Comparison of ENCODE assay signal across 19 cellular contexts in genomic region chr10:121544301-121544869, GRCh38. TPM values are rescaled to one million over a fixed set of nuclear protein-coding genes. Genes with fewer than 3 reads are reported as not detected.
DNase-seq lines count a peak whose midpoint lies in the region; ATAC-seq and TF ChIP-seq lines count a peak whose summit lies in the region.
"Had no signal": no experiment of that assay in that cellular context is flagged by ENCODE, and none has a peak within 500 bp of the region (broad histone marks: within the 10 kb centered on the region; RNA-seq: fewer than 3 reads in every experiment).

No MANE protein-coding gene starts in this region.

- no peaks in the 10 kb centered on the region for H3F3A ChIP-seq in SK-N-SH (replicated peaks; ENCODE audit: insufficient read depth)

- H3K9me3 ChIP-seq in SK-N-SH (no peaks in the 10 kb centered on the region), HEK293 (ENCODE audit: control insufficient read depth, insufficient read depth, low read depth, low read length) (no peaks in the 10 kb centered on the region), liver (ENCODE audit: control insufficient read depth in 4 of 4, low read length in 3 of 4) (no peaks in the 10 kb centered on the region)
- H3K9me3 ChIP-seq: BE2C, HAP-1 had no signal

- H3K9me3 Mint-ChIP-seq in mesothelial cell of epicardium = peaks cover 3% of the 10 kb centered on the region

- H3K4me1 ChIP-seq in SK-N-SH (ENCODE audit: control insufficient read depth in 1 of 2, insufficient read depth in 2 of 2, low read depth in 1 of 2, low read length in 1 of 2) (no peaks in the 10 kb centered on the region), HEK293 (ENCODE audit: control insufficient read depth, insufficient read depth, low read length) (no peaks in the 10 kb centered on the region), liver (ENCODE audit: control insufficient read depth in 4 of 4, insufficient read depth in 4 of 4, low read length in 3 of 4) (peaks cover 15 to 47% (median 38%) of the 10 kb centered on the region in 4 donors)
- H3K4me1 ChIP-seq: BE2C; BLaER1 treated with 17β-estradiol and CSF1 and Interleukin-3, amounts not matched to agents 10 nM and 100 nM had no signal

- no peaks in the 10 kb centered on the region for H3K9me2 ChIP-seq in SK-N-SH

- H3K9ac ChIP-seq in SK-N-SH (no peak overlapping the region), liver (ENCODE audit: low read depth in 1 of 2, low read length in 2 of 2) (no peak overlapping the region)
- H3K9ac ChIP-seq: BLaER1 treated with 17β-estradiol and CSF1 and Interleukin-3, amounts not matched to agents 10 nM and 100 nM had no signal

- H3K4me3 ChIP-seq in SK-N-SH (ENCODE audit: low read depth in 2 of 2, low read length in 1 of 2) (no peak overlapping the region), HEK293 (ENCODE audit: low read depth, low read length) (no peak overlapping the region), liver (ENCODE audit: low read depth in 1 of 3, low read length in 3 of 3) (no peak overlapping the region)
- H3K4me3 ChIP-seq: BLaER1 treated with 17β-estradiol and CSF1 and Interleukin-3, amounts not matched to agents 10 nM and 100 nM; HAP-1 had no signal

- no peaks in the 10 kb centered on the region for H3K79me2 ChIP-seq in SK-N-SH (ENCODE audit: insufficient read depth)

- no peak overlapping the region for H3K27ac Mint-ChIP-seq in mesothelial cell of epicardium
- H3K27ac Mint-ChIP-seq: CD14-positive monocyte; CD4-positive, alpha-beta T cell; CD8-positive, alpha-beta memory T cell had no signal

- H3K4me3 Mint-ChIP-seq in mesothelial cell of epicardium = no peak overlapping the region
- H3K4me3 Mint-ChIP-seq: CD14-positive monocyte; CD4-positive, alpha-beta T cell; CD8-positive, alpha-beta memory T cell had no signal

- DNase-seq in SK-N-SH (no peak), mesothelial cell of epicardium (ENCODE audit: low spot score in 2 of 2, unreplicated experiment in 2 of 2) (no peak)
- DNase-seq: BE2C; Calu3; CD4-positive, alpha-beta T cell; CD8-positive, alpha-beta memory T cell; DMS53; DMS79 treated with DMSO at 0.1 percent for 48 hours; GF-D8; GOT3 had no signal

- no peaks in the 10 kb centered on the region for H3K27me3 Mint-ChIP-seq in mesothelial cell of epicardium (ENCODE audit: low read depth)
- H3K27me3 Mint-ChIP-seq: CD4-positive, alpha-beta T cell had no signal

- H3K4me2 ChIP-seq in SK-N-SH = no peak overlapping the region
- H3K4me2 ChIP-seq: BLaER1 treated with 17β-estradiol and CSF1 and Interleukin-3, amounts not matched to agents 10 nM and 100 nM had no signal

- H3K27me3 ChIP-seq in SK-N-SH (ENCODE audit: insufficient read depth) (no peaks in the 10 kb centered on the region), liver (ENCODE audit: control insufficient read depth in 4 of 4, insufficient read depth in 4 of 4, low read length in 3 of 4) (no peaks in the 10 kb centered on the region)
- H3K27me3 ChIP-seq: BE2C; BLaER1 treated with 17β-estradiol and CSF1 and Interleukin-3, amounts not matched to agents 10 nM and 100 nM had no signal

- CTCF ChIA-PET in SK-N-SH (lab: Yijun Ruan, JAX) = interaction anchor here (1.1 kb wide), 1 partner anchor 11 kb away, joined by 3 read pairs; no protein-coding TSS in a partner anchor
- CTCF ChIA-PET in HEK293 (lab: Yijun Ruan, JAX) = interaction anchor here (0.6 kb wide), 1 partner anchor 28 kb away, joined by 3 read pairs; no protein-coding TSS in a partner anchor

- POLR2A ChIA-PET in SK-N-SH (lab: Yijun Ruan, JAX) (no interaction called here), HEK293 (lab: Yijun Ruan, JAX) (no interaction called here)

- no peak for TF ChIP-seq CTCF in SK-N-SH (IDR thresholded peaks at IDR 0.05)
- no peak for TF ChIP-seq CTCF in HEK293 (tag by site-specific recombination; IDR thresholded peaks at IDR 0.05)
- TF ChIP-seq CTCF in liver (IDR thresholded peaks at IDR 0.05; ENCODE audit: low read depth, low read length, missing input control) = no peak
- no peak for TF ChIP-seq CTCF in mesothelial cell of epicardium (IDR thresholded peaks at IDR 0.05; ENCODE audit: unreplicated experiment)

- TF ChIP-seq RAD21 in SK-N-SH (IDR thresholded peaks at IDR 0.05; ENCODE audit: low read length) = no peak
- TF ChIP-seq RAD21 in liver (IDR thresholded peaks at IDR 0.05) = no peak

- peaks cover 34% of the 10 kb centered on the region for H3K36me3 Mint-ChIP-seq in mesothelial cell of epicardium
- H3K36me3 Mint-ChIP-seq: CD14-positive monocyte had no signal

- peaks cover 31% of the 10 kb centered on the region for H3K4me1 Mint-ChIP-seq in mesothelial cell of epicardium
- H3K4me1 Mint-ChIP-seq: CD14-positive monocyte; CD8-positive, alpha-beta memory T cell had no signal

- H4K20me1 ChIP-seq in SK-N-SH (ENCODE audit: insufficient read depth) = no peaks in the 10 kb centered on the region
- H4K20me1 ChIP-seq: BLaER1 treated with 17β-estradiol and CSF1 and Interleukin-3, amounts not matched to agents 10 nM and 100 nM had no signal

- H3K27ac ChIP-seq in SK-N-SH (ENCODE audit: low read depth in 2 of 2, low read length in 1 of 2) = no peak overlapping the region
- no peak overlapping the region for H3K27ac ChIP-seq in HEK293 (ENCODE audit: extremely low read depth, low read depth, low read length)
- no peak overlapping the region for H3K27ac ChIP-seq in liver (ENCODE audit: low read depth in 1 of 2, low read length in 2 of 2)
- H3K27ac ChIP-seq: 22Rv1; BLaER1 treated with 17β-estradiol and CSF1 and Interleukin-3, amounts not matched to agents 10 nM and 100 nM had no signal

- ATAC-seq in SK-N-SH treated with all-trans-retinoic acid at 6 μM for 48 hours (no peak), HG03432 (IDR thresholded peaks at IDR 0.05; ENCODE audit: unreplicated experiment) (no peak)

- no peak for TF ChIP-seq EP300 in SK-N-SH (IDR thresholded peaks at IDR 0.05; ENCODE audit: borderline replicate concordance in 1 of 2, low read depth in 1 of 2, low read length in 1 of 2)

- 52% methylated on average over 5 of the region's 5 CpGs for WGBS in SK-N-SH (ENCODE audit: low lambda C conversion rate)
- WGBS in liver = 92% methylated on average over 5 of the region's 5 CpGs

- no peak overlapping the region for H2AFZ ChIP-seq in SK-N-SH (ENCODE audit: low read depth)

- no peaks in the 10 kb centered on the region for H3K36me3 ChIP-seq in SK-N-SH (replicated peaks in 1 of 2; ENCODE audit: control insufficient read depth in 1 of 2, insufficient read depth in 2 of 2, low read length in 1 of 2)
- H3K36me3 ChIP-seq in HEK293 (ENCODE audit: control insufficient read depth in 2 of 2, insufficient read depth in 1 of 2, low read length in 2 of 2) = peaks cover 5 to 30% of the 10 kb centered on the region in 2 experiments
- H3K36me3 ChIP-seq in liver (ENCODE audit: control insufficient read depth in 4 of 4, insufficient read depth in 3 of 4, low read depth in 1 of 4, low read length in 3 of 4) = no peaks in the 10 kb centered on the region
- H3K36me3 ChIP-seq: BE2C; BLaER1 treated with 17β-estradiol and CSF1 and Interleukin-3, amounts not matched to agents 10 nM and 100 nM had no signal

TF ChIP-seq in SK-N-SH treated with all-trans-retinoic acid at 6 μM for 48 hours, 23 proteins besides CTCF, POLR2A, EP300 and RAD21 (continues in another document):
- peak; percentile 92 for TF ChIP-seq ZNF8 (CRISPR knock-in tag; IDR thresholded peaks at IDR 0.05)

TF ChIP-seq in SK-N-SH, 30 proteins besides CTCF, POLR2A, EP300 and RAD21 (continues in another document):
- no peak for TF ChIP-seq JUND (IDR thresholded peaks at IDR 0.05)
- no peak for TF ChIP-seq GABPA (IDR thresholded peaks at IDR 0.05; ENCODE audit: low read depth)
- TF ChIP-seq MXI1 (IDR thresholded peaks at IDR 0.05; ENCODE audit: low read depth, low read length) = no peak
- no peak for TF ChIP-seq TAF1 (IDR thresholded peaks at IDR 0.05; ENCODE audit: borderline replicate concordance, low read depth, low read length)
- no peak for TF ChIP-seq USF1 (IDR thresholded peaks at IDR 0.05; ENCODE audit: borderline replicate concordance, low read depth)

TF ChIP-seq in HEK293, 187 proteins besides CTCF, POLR2A, EP300 and RAD21:
- TF ChIP-seq ZNF146 (tag by site-specific recombination; IDR thresholded peaks at IDR 0.05) (peak; percentile 68; the same call in 1 of the 2 replicates), ZNF555 (tag by site-specific recombination; conservative IDR thresholded peaks at IDR 0.05) (no peak)
TF ChIP-seq in HEK293: peak in this region for 1.

TF ChIP-seq in liver, 16 proteins besides CTCF, POLR2A, EP300 and RAD21:
- peak; percentile 36 to 37 for TF ChIP-seq RXRA (IDR thresholded peaks at IDR 0.05)
- TF ChIP-seq HNF4A (conservative IDR thresholded peaks at IDR 0.05) = peak in 1 of 2 donors; percentile 8
- TF ChIP-seq GABPA (IDR thresholded peaks at IDR 0.05 in 1 of 2, conservative IDR thresholded peaks at IDR 0.05 in 1 of 2) = no peak
- no peak for TF ChIP-seq FOXA2 (IDR thresholded peaks at IDR 0.05)
- no peak for TF ChIP-seq TAF1 (conservative IDR thresholded peaks at IDR 0.05)
- no peak for TF ChIP-seq NR2F2 (IDR thresholded peaks at IDR 0.05)
- TF ChIP-seq HNF4G (IDR thresholded peaks at IDR 0.05) = no peak
- TF ChIP-seq EGR1 (IDR thresholded peaks at IDR 0.05; ENCODE audit: low read depth in 2 of 2) = no peak

RNA-seq across cellular contexts. Expression of gene FGFR2, which starts 53.9 kb away (rescaled TPM):
- 0.02 TPM in 1 of 2 replicates, not detected in the other for polyA plus RNA-seq in SK-N-SH (2012; rRNA removed)
- polyA plus RNA-seq in SK-N-SH (2012; cell fraction: cytosol; rRNA removed) = 0.03 and 0.05 TPM in 2 replicates
- polyA plus RNA-seq in SK-N-SH (2012; cell fraction: nucleus; rRNA removed) = 0.05 TPM in 2 replicates
- total RNA-seq in liver = 10 to 100 TPM; 50.6 to 69.9 TPM
- 10 to 100 TPM; 11.4 to 13.2 TPM for polyA plus RNA-seq in liver
- 78.0 to 88.3 TPM (median 83.2 TPM) in 3 replicates for total RNA-seq in mesothelial cell of epicardium
- polyA plus RNA-seq: AG04450, CD14-positive monocyte had no signal
